Comparison of ENCODE assay signal across 9 cellular contexts in the genomic region with DNA sequence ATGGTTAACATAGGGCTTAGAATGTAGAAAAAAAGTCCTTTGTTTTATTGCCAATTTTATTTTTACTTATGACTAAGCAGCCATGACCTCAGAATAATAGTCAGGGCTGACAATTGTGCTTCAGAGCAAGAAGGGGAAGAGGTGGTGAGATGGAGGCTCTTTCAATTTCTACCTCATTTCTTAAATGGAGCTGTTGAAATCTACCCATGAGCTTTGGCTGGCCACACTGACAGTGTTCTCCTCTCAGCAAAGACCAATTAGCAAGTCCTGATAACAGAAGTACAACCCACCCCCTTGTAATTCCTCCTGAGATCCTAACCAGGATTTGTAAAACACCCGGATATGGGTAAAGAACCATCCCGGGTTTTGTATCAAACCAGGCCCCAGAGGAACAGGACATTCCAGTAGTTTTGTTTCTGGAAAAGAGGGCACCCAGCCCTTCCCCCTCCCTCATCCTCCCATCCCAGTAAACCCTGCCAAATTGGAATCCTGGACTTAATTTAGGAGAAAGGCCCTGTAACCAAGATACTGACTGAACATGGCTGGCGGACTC. TPM values are rescaled to one million over a fixed set of nuclear protein-coding genes. Genes with fewer than 3 reads are reported as not detected.
DNase-seq lines count a peak whose midpoint lies in the region; ATAC-seq, FAIRE-seq and TF ChIP-seq lines count a peak whose summit lies in the region.
"Had no signal": no experiment of that assay in that cellular context is flagged by ENCODE, and none has a peak within 500 bp of the region (broad histone marks: within the 10 kb centered on the region; RNA-seq: fewer than 3 reads in every experiment).

A gene with protein sequence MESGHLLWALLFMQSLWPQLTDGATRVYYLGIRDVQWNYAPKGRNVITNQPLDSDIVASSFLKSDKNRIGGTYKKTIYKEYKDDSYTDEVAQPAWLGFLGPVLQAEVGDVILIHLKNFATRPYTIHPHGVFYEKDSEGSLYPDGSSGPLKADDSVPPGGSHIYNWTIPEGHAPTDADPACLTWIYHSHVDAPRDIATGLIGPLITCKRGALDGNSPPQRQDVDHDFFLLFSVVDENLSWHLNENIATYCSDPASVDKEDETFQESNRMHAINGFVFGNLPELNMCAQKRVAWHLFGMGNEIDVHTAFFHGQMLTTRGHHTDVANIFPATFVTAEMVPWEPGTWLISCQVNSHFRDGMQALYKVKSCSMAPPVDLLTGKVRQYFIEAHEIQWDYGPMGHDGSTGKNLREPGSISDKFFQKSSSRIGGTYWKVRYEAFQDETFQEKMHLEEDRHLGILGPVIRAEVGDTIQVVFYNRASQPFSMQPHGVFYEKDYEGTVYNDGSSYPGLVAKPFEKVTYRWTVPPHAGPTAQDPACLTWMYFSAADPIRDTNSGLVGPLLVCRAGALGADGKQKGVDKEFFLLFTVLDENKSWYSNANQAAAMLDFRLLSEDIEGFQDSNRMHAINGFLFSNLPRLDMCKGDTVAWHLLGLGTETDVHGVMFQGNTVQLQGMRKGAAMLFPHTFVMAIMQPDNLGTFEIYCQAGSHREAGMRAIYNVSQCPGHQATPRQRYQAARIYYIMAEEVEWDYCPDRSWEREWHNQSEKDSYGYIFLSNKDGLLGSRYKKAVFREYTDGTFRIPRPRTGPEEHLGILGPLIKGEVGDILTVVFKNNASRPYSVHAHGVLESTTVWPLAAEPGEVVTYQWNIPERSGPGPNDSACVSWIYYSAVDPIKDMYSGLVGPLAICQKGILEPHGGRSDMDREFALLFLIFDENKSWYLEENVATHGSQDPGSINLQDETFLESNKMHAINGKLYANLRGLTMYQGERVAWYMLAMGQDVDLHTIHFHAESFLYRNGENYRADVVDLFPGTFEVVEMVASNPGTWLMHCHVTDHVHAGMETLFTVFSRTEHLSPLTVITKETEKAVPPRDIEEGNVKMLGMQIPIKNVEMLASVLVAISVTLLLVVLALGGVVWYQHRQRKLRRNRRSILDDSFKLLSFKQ (plus strand): TSS at position 399 of the 553 bp plus-strand sequence. CDS start 6,324 bp downstream, outside the sequence.

- H3K4me3 ChIP-seq in H7 (ENCODE audit: insufficient read depth, low read depth, low read length): peak within 1 kb of the TSS; percentile 55
- peak within 1 kb of the TSS; percentile 59 for H3K4me3 ChIP-seq in astrocyte (ENCODE audit: insufficient read depth, low read depth, low read length)

- H3K9ac ChIP-seq in astrocyte (ENCODE audit: low read length): peak within 1 kb of the TSS; percentile 74

- H3K27me3 Mint-ChIP-seq in astrocyte (ENCODE audit: low read depth, unreplicated experiment): no peaks in the 10 kb centered on the region
- H3K27me3 Mint-ChIP-seq: activated naive CD8-positive, alpha-beta T cell treated with anti-CD3 and anti-CD28 coated beads, Interleukin-2, amount 10 ng/mL, durations not matched to agents 7 days and 5 days had no signal

- H2AFZ ChIP-seq in astrocyte (ENCODE audit: low read depth, low read length): peak within 1 kb of the TSS; percentile 52

- DNase-seq in H7: peak; percentile 16
- peak; percentile 33 for DNase-seq in astrocyte (ENCODE audit: low read depth)
- DNase-seq in left colon: peak; percentile 20 to 32
- DNase-seq in ureter (ENCODE audit: low spot score): no peak
- no peak for DNase-seq in COLO829 (ENCODE audit: low spot score)
- no peak for DNase-seq in stimulated activated CD4-positive, alpha-beta T cell treated with anti-CD3 and anti-CD28 coated beads, Interleukin-4, amount 100 ng/mL, for 4 hours
- DNase-seq in left lobe of liver (ENCODE audit: low spot score): no peak
- DNase-seq: activated naive CD8-positive, alpha-beta T cell treated with anti-CD3 and anti-CD28 coated beads, Interleukin-2, amount 10 ng/mL, durations not matched to agents 7 days and 5 days had no signal

- H3K36me3 ChIP-seq in H7 (replicated peaks; ENCODE audit: control insufficient read depth, insufficient read depth, low read length) (no peaks in the 10 kb centered on the region), astrocyte (ENCODE audit: insufficient read depth, low read length) (no peaks in the 10 kb centered on the region)

- H3K4me3 Mint-ChIP-seq in astrocyte (ENCODE audit: unreplicated experiment): peak within 1 kb of the TSS; percentile 89
- H3K4me3 Mint-ChIP-seq: activated naive CD8-positive, alpha-beta T cell treated with anti-CD3 and anti-CD28 coated beads, Interleukin-2, amount 10 ng/mL, durations not matched to agents 7 days and 5 days had no signal

- no peaks in the 10 kb centered on the region for H3K4me1 ChIP-seq in astrocyte (ENCODE audit: insufficient read depth, low read length)

- peak; percentile 2 for ATAC-seq in left colon
- ATAC-seq in GM19035 (IDR thresholded peaks at IDR 0.05; ENCODE audit: unreplicated experiment): no peak
- no peak for ATAC-seq in left lobe of liver

- intact Hi-C loops in left colon (cut with DNase I, micrococcal nuclease): no loop called here

- peak within 1 kb of the TSS; percentile 26 for H3K27ac ChIP-seq in astrocyte (ENCODE audit: low read depth, low read length)

- H3K27me3 ChIP-seq in H7 (ENCODE audit: control insufficient read depth, insufficient read depth, low read length) (no peaks in the 10 kb centered on the region), astrocyte (ENCODE audit: insufficient read depth, low read length) (no peaks in the 10 kb centered on the region)

- H3K79me2 ChIP-seq in astrocyte (ENCODE audit: insufficient read depth, low read length): peaks cover 7% of the 10 kb centered on the region

- no peaks in the 10 kb centered on the region for H3K9me3 Mint-ChIP-seq in astrocyte (ENCODE audit: unreplicated experiment)
- H3K9me3 Mint-ChIP-seq: activated naive CD8-positive, alpha-beta T cell treated with anti-CD3 and anti-CD28 coated beads, Interleukin-2, amount 10 ng/mL, durations not matched to agents 7 days and 5 days had no signal

- H3K9me3 ChIP-seq in astrocyte (ENCODE audit: insufficient read depth, low read depth, low read length): no peaks in the 10 kb centered on the region

- no peaks in the 10 kb centered on the region for H3K36me3 Mint-ChIP-seq in astrocyte (ENCODE audit: low read depth, unreplicated experiment)
- H3K36me3 Mint-ChIP-seq: activated naive CD8-positive, alpha-beta T cell treated with anti-CD3 and anti-CD28 coated beads, Interleukin-2, amount 10 ng/mL, durations not matched to agents 7 days and 5 days had no signal

- no peak for TF ChIP-seq CTCF in astrocyte (IDR thresholded peaks at IDR 0.05; ENCODE audit: insufficient read depth, low read depth, low read length)

- peak within 1 kb of the TSS; percentile 58 for H3K27ac Mint-ChIP-seq in astrocyte (ENCODE audit: unreplicated experiment)
- H3K27ac Mint-ChIP-seq: activated naive CD8-positive, alpha-beta T cell treated with anti-CD3 and anti-CD28 coated beads, Interleukin-2, amount 10 ng/mL, durations not matched to agents 7 days and 5 days had no signal

- H3K4me1 Mint-ChIP-seq in astrocyte (ENCODE audit: low read depth, unreplicated experiment): peaks cover 7% of the 10 kb centered on the region
- H3K4me1 Mint-ChIP-seq: activated naive CD8-positive, alpha-beta T cell treated with anti-CD3 and anti-CD28 coated beads, Interleukin-2, amount 10 ng/mL, durations not matched to agents 7 days and 5 days had no signal

- H4K20me1 ChIP-seq in astrocyte (ENCODE audit: insufficient read depth, low read length): no peaks in the 10 kb centered on the region

- peak; percentile 95 for FAIRE-seq in astrocyte (lab: Jason Lieb, UNC)

- peak within 1 kb of the TSS; percentile 80 for H3K4me2 ChIP-seq in astrocyte (ENCODE audit: low read length)

RNA-seq across cellular contexts. Expression of the gene that starts here (rescaled TPM):
- total RNA-seq in H7 (2014; rRNA removed; shearing (Covaris generic)): 27.5 and 51.7 TPM in 2 replicates
- total RNA-seq in astrocyte (58.8 and 83.9 TPM in 2 replicates), left colon (100 to 1,000 TPM; 241 to 301 TPM), ureter (15.7 TPM), left lobe of liver (1.5 TPM)
- total RNA-seq: activated naive CD8-positive, alpha-beta T cell treated with anti-CD3 and anti-CD28 coated beads, Interleukin-2, amount 10 ng/mL, durations not matched to agents 7 days and 5 days had no signal

Comparison
In these comparisons a context has a peak if more than half of its experiments do, and no peak if none do; other contexts are left out.
1. DNase-seq: peak in H7 (single experiment), astrocyte (single experiment) and left colon (2 of 2); none in ureter (single experiment), COLO829 (single experiment), stimulated activated CD4-positive, alpha-beta T cell treated with anti-CD3 and anti-CD28 coated beads, Interleukin-4, amount 100 ng/mL, for 4 hours (0 of 2) and left lobe of liver (single experiment).